Comparison of ENCODE assay signal across 11 cellular contexts in the genomic region with DNA sequence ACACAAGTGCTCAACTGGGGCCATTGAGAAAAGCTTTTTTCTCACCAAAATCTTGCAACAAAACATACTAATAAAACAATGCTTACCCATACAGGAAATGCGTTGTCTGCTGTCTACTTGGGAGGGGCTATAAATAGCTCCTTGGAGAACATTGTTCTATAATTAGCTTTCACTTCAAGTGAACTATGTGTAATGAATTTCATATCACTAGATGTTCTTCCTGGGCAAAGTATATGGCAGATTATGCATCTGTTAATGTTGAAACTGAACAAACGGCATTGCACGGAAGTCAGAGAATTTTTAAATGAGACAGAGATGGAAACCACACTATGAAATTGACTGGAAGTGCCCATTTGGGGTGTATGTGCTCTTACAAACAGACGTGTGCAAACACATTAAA. TPM values are rescaled to one million over a fixed set of nuclear protein-coding genes. Genes with fewer than 3 reads are reported as not detected.
A peak's percentile ranks its signal among the peaks of the same experiment; 100 is the strongest.
DNase-seq lines count a peak whose midpoint lies in the region; ATAC-seq and TF ChIP-seq lines count a peak whose summit lies in the region.
"Had no signal": no experiment of that assay in that cellular context is flagged by ENCODE, and none has a peak within 500 bp of the region (broad histone marks: within the 10 kb centered on the region; RNA-seq: fewer than 3 reads in every experiment).

No MANE protein-coding gene starts in this region.

- H3K4me2 ChIP-seq in SK-N-SH, result no peak overlapping the region
- H3K4me2 ChIP-seq: neural progenitor cell had no signal

- no peaks in the 10 kb centered on the region for H4K20me1 ChIP-seq in SK-N-SH (ENCODE audit: insufficient read depth)

- CTCF ChIA-PET in SK-N-SH (lab: Yijun Ruan, JAX), result no interaction called here

- no peak for TF ChIP-seq POLR2A in gastrocnemius medialis (IDR thresholded peaks at IDR 0.05)
- no peak for TF ChIP-seq POLR2A in right lobe of liver (IDR thresholded peaks at IDR 0.05)

- 79% methylated on average over 4 of the region's 4 CpGs for WGBS in SK-N-SH (ENCODE audit: low lambda C conversion rate)
- WGBS in right lobe of liver (ENCODE audit: insufficient coverage, low coverage, low lambda C conversion rate, missing lambda C conversion rate), result 61% methylated on average over 4 of the region's 4 CpGs

- TF ChIP-seq RAD21 in SK-N-SH (IDR thresholded peaks at IDR 0.05; ENCODE audit: low read length), result no peak

- H3K27me3 ChIP-seq in SK-N-SH (ENCODE audit: insufficient read depth) (no peaks in the 10 kb centered on the region), gastrocnemius medialis (no peaks in the 10 kb centered on the region), right lobe of liver (no peaks in the 10 kb centered on the region)

- H3K4me3 ChIP-seq in SK-N-SH (ENCODE audit: low read depth in 2 of 2, low read length in 1 of 2), result no peak overlapping the region
- H3K4me3 ChIP-seq in fibroblast of pulmonary artery (replicated peaks; ENCODE audit: low read depth, low read length), result no peak overlapping the region
- H3K4me3 ChIP-seq in gastrocnemius medialis, result no peak overlapping the region
- no peak overlapping the region for H3K4me3 ChIP-seq in right lobe of liver
- H3K4me3 ChIP-seq: neural progenitor cell had no signal

- in situ Hi-C loops in gastrocnemius medialis (cut with MboI; ENCODE audit: low sequenced_read_pairs in 4 of 4), result no loop called here

- H3F3A ChIP-seq in SK-N-SH (replicated peaks; ENCODE audit: insufficient read depth), result peaks cover 14% of the 10 kb centered on the region

- TF ChIP-seq CTCF in SK-N-SH (IDR thresholded peaks at IDR 0.05) (no peak), fibroblast of pulmonary artery (IDR thresholded peaks at IDR 0.05; ENCODE audit: low read length, missing control alignments) (no peak), gastrocnemius medialis (IDR thresholded peaks at IDR 0.05 in 4 of 5, conservative IDR thresholded peaks at IDR 0.05 in 1 of 5) (no peak), right lobe of liver (IDR thresholded peaks at IDR 0.05) (no peak)

- no peaks in the 10 kb centered on the region for H3K36me3 ChIP-seq in SK-N-SH (replicated peaks in 1 of 2; ENCODE audit: control insufficient read depth in 1 of 2, insufficient read depth in 2 of 2, low read length in 1 of 2)
- H3K36me3 ChIP-seq in gastrocnemius medialis, result no peaks in the 10 kb centered on the region
- H3K36me3 ChIP-seq in right lobe of liver, result no peaks in the 10 kb centered on the region
- H3K36me3 ChIP-seq: neural progenitor cell had no signal

- H3K9me2 ChIP-seq in SK-N-SH, result no peaks in the 10 kb centered on the region

- POLR2A ChIA-PET in SK-N-SH (lab: Yijun Ruan, JAX), result no interaction called here

- no peak overlapping the region for H3K9ac ChIP-seq in SK-N-SH
- H3K9ac ChIP-seq: neural progenitor cell had no signal

- intact Hi-C loops in gastrocnemius medialis (cut with DNase I; ENCODE audit: low total_unique reads) (loop anchor here (5.0 to 10.0 kb wide), 2 partner anchors 171 to 251 kb away; a partner anchor contains a TSS), right lobe of liver (cut with DNase I) (no loop called here)

- ATAC-seq in SK-N-SH treated with all-trans-retinoic acid at 6 μM for 48 hours (peak; percentile 31; the same call in 1 of the 3 replicates), gastrocnemius medialis (peak; percentile 92 to 95), right lobe of liver (no peak)

- H3K4me1 ChIP-seq in SK-N-SH (ENCODE audit: control insufficient read depth in 1 of 2, insufficient read depth in 2 of 2, low read depth in 1 of 2, low read length in 1 of 2) (peaks cover 0 to 9% of the 10 kb centered on the region in 2 experiments; a peak in 1 of 4 replicates), gastrocnemius medialis (peaks cover 23 to 34% of the 10 kb centered on the region in 2 donors), right lobe of liver (peaks cover 0 to 17% (median 8%) of the 10 kb centered on the region in 4 donors)

- TF ChIP-seq EP300 in SK-N-SH (IDR thresholded peaks at IDR 0.05; ENCODE audit: borderline replicate concordance in 1 of 2, low read depth in 1 of 2, low read length in 1 of 2), result no peak

- no peak overlapping the region; a peak in 1 of 4 replicates for H3K27ac ChIP-seq in SK-N-SH (ENCODE audit: low read depth in 2 of 2, low read length in 1 of 2)
- peak overlapping the region; percentile 42 to 68 (median 54) for H3K27ac ChIP-seq in gastrocnemius medialis
- no peak overlapping the region for H3K27ac ChIP-seq in right lobe of liver
- H3K27ac ChIP-seq: neural progenitor cell had no signal

- H3K9me3 ChIP-seq in SK-N-SH (no peaks in the 10 kb centered on the region), gastrocnemius medialis (no peaks in the 10 kb centered on the region), right lobe of liver (no peaks in the 10 kb centered on the region)

- no peak overlapping the region for H2AFZ ChIP-seq in SK-N-SH (ENCODE audit: low read depth)
- H2AFZ ChIP-seq: neural progenitor cell had no signal

- no peaks in the 10 kb centered on the region for H3K79me2 ChIP-seq in SK-N-SH (ENCODE audit: insufficient read depth)

- DNase-seq in SK-N-SH, result no peak
- DNase-seq in RPMI7951 (ENCODE audit: low read depth), result peak; percentile 73
- peak; percentile 88 for DNase-seq in fibroblast of pulmonary artery (ENCODE audit: low read depth)
- no peak for DNase-seq in gastrocnemius medialis
- DNase-seq in anterior cingulate cortex (lab: John Stamatoyannopoulos, UW), result no peak
- no peak for DNase-seq in right lobe of liver
- DNase-seq in LoVo (ENCODE audit: low spot score), result no peak
- DNase-seq: Karpas-422; stimulated activated CD4-positive, alpha-beta T cell treated with anti-CD3 and anti-CD28 coated beads, Interleukin-4, amount 100 ng/mL, for 24 hours had no signal

TF ChIP-seq in SK-N-SH treated with all-trans-retinoic acid at 6 μM for 48 hours, 23 proteins besides CTCF, POLR2A, EP300 and RAD21:
- TF ChIP-seq ZNF565 (CRISPR knock-in tag; conservative IDR thresholded peaks at IDR 0.05; ENCODE audit: low read depth), result no peak
- TF ChIP-seq GLIS3 (CRISPR knock-in tag; IDR thresholded peaks at IDR 0.05), result no peak
TF ChIP-seq in SK-N-SH treated with all-trans-retinoic acid at 6 μM for 48 hours: peak in this region for 0.

TF ChIP-seq in SK-N-SH, 30 proteins besides CTCF, POLR2A, EP300 and RAD21:
- TF ChIP-seq, protein P1, sequence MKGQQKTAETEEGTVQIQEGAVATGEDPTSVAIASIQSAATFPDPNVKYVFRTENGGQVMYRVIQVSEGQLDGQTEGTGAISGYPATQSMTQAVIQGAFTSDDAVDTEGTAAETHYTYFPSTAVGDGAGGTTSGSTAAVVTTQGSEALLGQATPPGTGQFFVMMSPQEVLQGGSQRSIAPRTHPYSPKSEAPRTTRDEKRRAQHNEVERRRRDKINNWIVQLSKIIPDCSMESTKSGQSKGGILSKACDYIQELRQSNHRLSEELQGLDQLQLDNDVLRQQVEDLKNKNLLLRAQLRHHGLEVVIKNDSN (IDR thresholded peaks at IDR 0.05; ENCODE audit: borderline replicate concordance, low read depth), result no peak
- no peak for TF ChIP-seq GATA2 (CRISPR knock-in tag; IDR thresholded peaks at IDR 0.05)
- TF ChIP-seq, protein P2, sequence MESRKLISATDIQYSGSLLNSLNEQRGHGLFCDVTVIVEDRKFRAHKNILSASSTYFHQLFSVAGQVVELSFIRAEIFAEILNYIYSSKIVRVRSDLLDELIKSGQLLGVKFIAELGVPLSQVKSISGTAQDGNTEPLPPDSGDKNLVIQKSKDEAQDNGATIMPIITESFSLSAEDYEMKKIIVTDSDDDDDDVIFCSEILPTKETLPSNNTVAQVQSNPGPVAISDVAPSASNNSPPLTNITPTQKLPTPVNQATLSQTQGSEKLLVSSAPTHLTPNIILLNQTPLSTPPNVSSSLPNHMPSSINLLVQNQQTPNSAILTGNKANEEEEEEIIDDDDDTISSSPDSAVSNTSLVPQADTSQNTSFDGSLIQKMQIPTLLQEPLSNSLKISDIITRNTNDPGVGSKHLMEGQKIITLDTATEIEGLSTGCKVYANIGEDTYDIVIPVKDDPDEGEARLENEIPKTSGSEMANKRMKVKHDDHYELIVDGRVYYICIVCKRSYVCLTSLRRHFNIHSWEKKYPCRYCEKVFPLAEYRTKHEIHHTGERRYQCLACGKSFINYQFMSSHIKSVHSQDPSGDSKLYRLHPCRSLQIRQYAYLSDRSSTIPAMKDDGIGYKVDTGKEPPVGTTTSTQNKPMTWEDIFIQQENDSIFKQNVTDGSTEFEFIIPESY (IDR thresholded peaks at IDR 0.05; ENCODE audit: borderline replicate concordance, low read depth), result no peak

RNA-seq across cellular contexts. Expression of a gene that starts 6.4 kb away (rescaled TPM):
- polyA plus RNA-seq in SK-N-SH (2012; rRNA removed), result 40.1 and 58.5 TPM in 2 replicates
- 36.6 and 46.2 TPM in 2 replicates for polyA plus RNA-seq in SK-N-SH (2012; cell fraction: cytosol; rRNA removed)
- polyA plus RNA-seq in SK-N-SH (2012; cell fraction: nucleus; rRNA removed), result 96.4 and 147 TPM in 2 replicates
- total RNA-seq in RPMI7951 (2014; rRNA removed; shearing (Covaris generic)), result 64.1 and 93.5 TPM in 2 replicates
- 10 to 100 TPM; 11.4 to 48.2 (median 36.6) TPM for total RNA-seq in gastrocnemius medialis
- total RNA-seq in right lobe of liver, result 10 to 100 TPM in 5 of 6 experiments, 1 to 10 TPM in 1; 8.8 to 33.3 (median 24.5) TPM

Comparison
In these comparisons a context has a peak if more than half of its experiments do, and no peak if none do; other contexts are left out.
1. ATAC-seq: peak in SK-N-SH treated with all-trans-retinoic acid at 6 μM for 48 hours (single experiment) and gastrocnemius medialis (2 of 2); none in right lobe of liver (0 of 4).
2. DNase-seq: peak in RPMI7951 (single experiment) and fibroblast of pulmonary artery (single experiment); none in SK-N-SH (single experiment), gastrocnemius medialis (0 of 2), anterior cingulate cortex (0 of 58), right lobe of liver (0 of 3) and LoVo (single experiment).
3. H3K27ac ChIP-seq: peak in gastrocnemius medialis (4 of 4); none in SK-N-SH (0 of 2) and right lobe of liver (0 of 3).